Comparison of ENCODE assay signal across 8 cellular contexts in the genomic region with DNA sequence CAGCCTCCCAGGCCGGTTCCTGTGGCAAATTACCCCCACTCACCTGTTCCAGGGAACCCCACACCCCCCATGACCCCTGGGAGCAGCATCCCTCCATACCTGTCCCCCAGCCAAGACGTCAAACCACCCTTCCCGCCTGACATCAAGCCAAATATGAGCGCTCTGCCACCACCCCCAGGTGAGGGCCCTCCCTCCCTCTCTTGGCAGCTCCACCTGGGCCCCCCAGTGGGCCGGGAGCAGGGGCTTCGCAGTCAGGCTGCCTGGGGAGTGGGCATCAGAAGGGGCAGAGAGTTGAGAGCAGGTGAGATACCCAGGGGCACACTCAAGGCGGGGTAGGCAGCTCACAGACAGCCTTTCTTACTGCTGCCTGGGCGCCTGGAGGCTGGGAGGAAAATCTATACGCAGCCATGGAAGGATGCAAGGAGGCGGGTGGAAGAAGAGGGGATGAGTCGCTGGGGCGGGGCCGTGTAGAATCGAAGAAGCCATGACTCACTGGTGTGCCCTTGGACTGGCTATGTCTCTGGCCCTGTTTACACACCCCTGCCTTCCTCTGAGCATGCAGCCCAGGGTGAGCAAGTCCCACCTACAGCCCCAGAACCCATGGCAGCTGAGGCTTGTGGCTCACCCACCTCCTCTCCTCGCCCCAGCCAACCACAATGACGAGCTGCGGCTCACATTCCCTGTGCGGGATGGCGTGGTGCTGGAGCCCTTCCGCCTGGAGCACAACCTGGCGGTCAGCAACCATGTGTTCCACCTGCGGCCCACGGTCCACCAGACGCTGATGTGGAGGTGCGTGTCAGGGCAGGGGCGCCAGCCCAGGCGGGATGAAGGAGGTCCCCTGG. TPM values are rescaled to one million over a fixed set of nuclear protein-coding genes. Genes with fewer than 3 reads are reported as not detected.
A peak's percentile ranks its signal among the peaks of the same experiment; 100 is the strongest.
DNase-seq lines count a peak whose midpoint lies in the region; ATAC-seq and TF ChIP-seq lines count a peak whose summit lies in the region.

No MANE protein-coding gene starts in this region.

- DNase-seq in Caki2 (ENCODE audit: low read depth) = peak; percentile 84
- peak; percentile 100 for DNase-seq in PC-3
- DNase-seq in choroid plexus epithelial cell (ENCODE audit: low read depth) = peak; percentile 97
- peak in 1 of 9 donors; percentile 60 for DNase-seq in naive thymus-derived CD4-positive, alpha-beta T cell
- no peak for DNase-seq in NCI-H1417 treated with DMSO at 0.1 percent for 48 hours (lab: John Stamatoyannopoulos, UW)
- DNase-seq in middle frontal gyrus (ENCODE audit: extremely low spot score, low spot score) = no peak

- no peaks in the 10 kb centered on the region for H3K9me3 Mint-ChIP-seq in naive thymus-derived CD4-positive, alpha-beta T cell

- no peaks in the 10 kb centered on the region for H3K79me2 ChIP-seq in PC-3 (ENCODE audit: low read length)

- peak overlapping the region; percentile 56 for H3K27ac ChIP-seq in PC-3 (ENCODE audit: low read length)
- H3K27ac ChIP-seq in naive thymus-derived CD4-positive, alpha-beta T cell (ENCODE audit: low read depth, low read length) = no peak overlapping the region

- TF ChIP-seq CTCF in PC-3 (conservative IDR thresholded peaks at IDR 0.05; ENCODE audit: low read depth, low read length) (no peak), choroid plexus epithelial cell (conservative IDR thresholded peaks at IDR 0.05; ENCODE audit: low read depth, low read length) (no peak)

- H3K4me3 ChIP-seq in PC-3 (ENCODE audit: low read length) = no peak overlapping the region
- H3K4me3 ChIP-seq in choroid plexus epithelial cell (ENCODE audit: low read depth, low read length) = no peak overlapping the region
- no peak overlapping the region for H3K4me3 ChIP-seq in naive thymus-derived CD4-positive, alpha-beta T cell (ENCODE audit: low read length)

- H3F3A ChIP-seq in PC-3 (ENCODE audit: low read length, unreplicated experiment) = peaks cover 13% of the 10 kb centered on the region

- in situ Hi-C loops in Caki2 (cut with HindIII; ENCODE audit: low pct_unique_long_range_greater_than_20kb, low sequenced_read_pairs) = no loop called here

- H4K20me1 ChIP-seq in PC-3 (ENCODE audit: low read length) = peaks cover 5% of the 10 kb centered on the region; the same call in 1 of the 2 replicates

- BruUV-seq in PC-3 (replicated peaks; lab: Mats Ljungman, UMichigan) = no TSS peak

- no peaks in the 10 kb centered on the region for H3K9me2 ChIP-seq in PC-3 (replicated peaks; ENCODE audit: low read length)

- no peak overlapping the region for H3K4me3 Mint-ChIP-seq in naive thymus-derived CD4-positive, alpha-beta T cell

- POLR2A ChIA-PET in PC-3 (lab: Charles Lee; ENCODE audit: unreplicated experiment) = no interaction called here
- POLR2A ChIA-PET in naive thymus-derived CD4-positive, alpha-beta T cell (lab: Charles Lee) = no interaction called here

- peaks cover 61% of the 10 kb centered on the region for H3K36me3 ChIP-seq in PC-3 (ENCODE audit: low read depth, low read length)
- H3K36me3 ChIP-seq in naive thymus-derived CD4-positive, alpha-beta T cell (ENCODE audit: control insufficient read depth in 2 of 3, insufficient read depth in 3 of 3, low read length in 3 of 3) = peaks cover 0 to 65% (median 0%) of the 10 kb centered on the region in 3 experiments

- CTCF ChIA-PET in PC-3 (lab: Charles Lee) = no interaction called here
- CTCF ChIA-PET in naive thymus-derived CD4-positive, alpha-beta T cell (lab: Charles Lee) = no interaction called here

- H3K9me3 ChIP-seq in PC-3 (ENCODE audit: low read length) = no peaks in the 10 kb centered on the region
- no peaks in the 10 kb centered on the region for H3K9me3 ChIP-seq in naive thymus-derived CD4-positive, alpha-beta T cell (ENCODE audit: control insufficient read depth in 2 of 3, low read length in 3 of 3)

- H3K9ac ChIP-seq in PC-3 (ENCODE audit: low read length) = peak overlapping the region; percentile 18; the same call in 1 of the 2 replicates

- H3K4me1 ChIP-seq in PC-3 (ENCODE audit: insufficient read depth, low read length) = peaks cover 44% of the 10 kb centered on the region
- no peaks in the 10 kb centered on the region for H3K4me1 ChIP-seq in naive thymus-derived CD4-positive, alpha-beta T cell (ENCODE audit: control insufficient read depth in 2 of 2, insufficient read depth in 2 of 2, low read length in 2 of 2)

- peak; percentile 93 for ATAC-seq in PC-3
- peak; percentile 68 for ATAC-seq in naive thymus-derived CD4-positive, alpha-beta T cell
- ATAC-seq in HG02870 (IDR thresholded peaks at IDR 0.05; ENCODE audit: unreplicated experiment) = no peak
- no peak for ATAC-seq in HG03095 (IDR thresholded peaks at IDR 0.05; ENCODE audit: unreplicated experiment)

- peak overlapping the region; percentile 4; the same call in 1 of the 2 replicates for H2AFZ ChIP-seq in PC-3 (ENCODE audit: low read length)

- peaks cover 0 to 52% (median 22%) of the 10 kb centered on the region in 5 donors for H3K36me3 Mint-ChIP-seq in naive thymus-derived CD4-positive, alpha-beta T cell

- peak overlapping the region; percentile 39 for H3K4me2 ChIP-seq in PC-3 (ENCODE audit: low read length)

- peak overlapping the region in 2 of 9 donors; percentile 13 to 74 for H3K27ac Mint-ChIP-seq in naive thymus-derived CD4-positive, alpha-beta T cell

- intact Hi-C loops in PC-3 (cut with micrococcal nuclease) = loop anchor here (1.0 to 5.0 kb wide), 6 partner anchors 18 to 231 kb away; a partner anchor contains a TSS
- intact Hi-C loops in naive thymus-derived CD4-positive, alpha-beta T cell (cut with micrococcal nuclease) = no loop called here

- no peaks in the 10 kb centered on the region for H3K27me3 Mint-ChIP-seq in naive thymus-derived CD4-positive, alpha-beta T cell

- no peaks in the 10 kb centered on the region for H3K27me3 ChIP-seq in PC-3 (ENCODE audit: low read length)
- no peaks in the 10 kb centered on the region for H3K27me3 ChIP-seq in naive thymus-derived CD4-positive, alpha-beta T cell (ENCODE audit: control insufficient read depth in 2 of 2, insufficient read depth in 2 of 2, low read length in 2 of 2)

- H3K4me1 Mint-ChIP-seq in naive thymus-derived CD4-positive, alpha-beta T cell = peaks cover 0 to 40% (median 0%) of the 10 kb centered on the region in 7 donors

RNA-seq across cellular contexts. Expression of a gene that starts 48.6 kb away (rescaled TPM):
- total RNA-seq in Caki2 (2014; rRNA removed; shearing (Covaris generic); ENCODE audit: low replicate concordance) = 85.8 and 124 TPM in 2 replicates
- total RNA-seq in PC-3 (2014; rRNA removed) = 381 and 472 TPM in 2 replicates
- 100 to 1,000 TPM in 1 of 5 experiments, 10 to 100 TPM in 4; 20.6 to 192 (median 73.3) TPM for total RNA-seq in naive thymus-derived CD4-positive, alpha-beta T cell
- 10 to 100 TPM in 1 of 2 donors, 1 to 10 TPM in 1; 8.7 to 12.9 TPM for polyA plus RNA-seq in naive thymus-derived CD4-positive, alpha-beta T cell

Comparison
In these comparisons a context has a peak if more than half of its experiments do, and no peak if none do; other contexts are left out.
1. DNase-seq: peak in Caki2 (single experiment), PC-3 (single experiment) and choroid plexus epithelial cell (single experiment); none in NCI-H1417 treated with DMSO at 0.1 percent for 48 hours (single experiment) and middle frontal gyrus (single experiment).
2. ATAC-seq: peak in PC-3 (single experiment) and naive thymus-derived CD4-positive, alpha-beta T cell (single experiment); none in HG02870 (single experiment) and HG03095 (single experiment).